Comparison of ENCODE assay signal across 17 cellular contexts in the genomic region with DNA sequence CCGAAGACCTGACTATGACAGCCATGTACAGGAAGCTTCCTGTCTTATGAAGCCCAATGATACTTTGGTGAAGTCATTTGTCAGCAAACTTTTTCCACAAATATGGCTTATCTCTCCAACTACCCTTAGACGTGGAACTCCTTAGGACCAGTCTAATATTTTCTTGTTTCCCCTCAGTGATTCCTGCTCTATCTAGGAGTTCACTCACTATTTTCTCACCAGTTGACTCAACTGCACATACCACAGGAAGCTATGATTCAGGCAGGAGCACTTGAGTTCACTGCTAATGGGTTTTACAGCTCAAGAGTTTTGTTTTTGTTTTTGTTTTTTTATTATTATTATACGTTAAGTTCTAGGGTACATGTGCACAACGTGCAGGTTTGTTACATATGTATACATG.
DNase-seq lines count a peak whose midpoint lies in the region; ATAC-seq and TF ChIP-seq lines count a peak whose summit lies in the region.
"Had no signal": no experiment of that assay in that cellular context is flagged by ENCODE, and none has a peak within 500 bp of the region (broad histone marks: within the 10 kb centered on the region; RNA-seq: fewer than 3 reads in every experiment).

No MANE protein-coding gene starts in this region.

- H3K9me3 Mint-ChIP-seq in activated CD8-positive, alpha-beta T cell treated with anti-CD3 and anti-CD28 coated beads, Interleukin-2, amount 10 ng/mL, durations not matched to agents 7 days and 5 days (ENCODE audit: insufficient read depth) = no peaks in the 10 kb centered on the region

- H3K27me3 Mint-ChIP-seq in activated CD8-positive, alpha-beta T cell treated with anti-CD3 and anti-CD28 coated beads, Interleukin-2, amount 10 ng/mL, durations not matched to agents 7 days and 5 days (ENCODE audit: low read depth) = peaks cover 3% of the 10 kb centered on the region

- TF ChIP-seq CTCF in AG10803 (conservative IDR thresholded peaks at IDR 0.05; ENCODE audit: low read length) = no peak
- TF ChIP-seq CTCF in cardiac fibroblast (IDR thresholded peaks at IDR 0.05; ENCODE audit: low read depth, low read length) = no peak

- H2AK5ac ChIP-seq in mesenchymal stem cell (ENCODE audit: low read length, severe bottlenecking) = no peak overlapping the region

- H3K9ac ChIP-seq in mesenchymal stem cell (ENCODE audit: low read length) (no peak overlapping the region), Karpas-422 (ENCODE audit: low read length) (no peak overlapping the region)

- peaks cover 9 to 38% of the 10 kb centered on the region in 2 experiments for H3K36me3 ChIP-seq in mesenchymal stem cell (ENCODE audit: control insufficient read depth in 1 of 2, insufficient read depth in 2 of 2, low read depth in 1 of 2, low read length in 2 of 2)
- no peaks in the 10 kb centered on the region for H3K36me3 ChIP-seq in Karpas-422 (ENCODE audit: insufficient read depth, low read length)

- H3K23ac ChIP-seq in mesenchymal stem cell (ENCODE audit: low read length in 2 of 2) = no peak overlapping the region

- no peak overlapping the region for H2BK15ac ChIP-seq in mesenchymal stem cell (ENCODE audit: low read depth, poor library complexity, severe bottlenecking)

- no peaks in the 10 kb centered on the region for H3K36me3 Mint-ChIP-seq in activated CD8-positive, alpha-beta T cell treated with anti-CD3 and anti-CD28 coated beads, Interleukin-2, amount 10 ng/mL, durations not matched to agents 7 days and 5 days (ENCODE audit: low read depth)

- H3K79me2 ChIP-seq in Karpas-422 (ENCODE audit: low read length) = no peaks in the 10 kb centered on the region

- H3K4me3 ChIP-seq in AG10803 (ENCODE audit: low read length) (no peak overlapping the region), cardiac fibroblast (replicated peaks in 1 of 2; ENCODE audit: low read depth in 2 of 2, low read length in 2 of 2) (no peak overlapping the region), mesenchymal stem cell (ENCODE audit: insufficient read depth in 1 of 2, low read depth in 1 of 2, low read length in 2 of 2) (no peak overlapping the region), Karpas-422 (ENCODE audit: low read length) (no peak overlapping the region)
- H3K4me3 ChIP-seq: GM12878, K562, upper lobe of right lung had no signal

- H3K9me2 ChIP-seq in Karpas-422 (replicated peaks; ENCODE audit: insufficient read depth, low read length) = no peaks in the 10 kb centered on the region

- peak overlapping the region in 1 of 2 experiments; percentile 82 for H2BK12ac ChIP-seq in mesenchymal stem cell (ENCODE audit: low read length in 2 of 2)

- H3K27me3 ChIP-seq in mesenchymal stem cell (ENCODE audit: control insufficient read depth in 1 of 2, insufficient read depth in 1 of 2, low read length in 2 of 2) = no peaks in the 10 kb centered on the region
- no peaks in the 10 kb centered on the region for H3K27me3 ChIP-seq in Karpas-422 (ENCODE audit: low read length)
- H3K27me3 ChIP-seq: upper lobe of right lung had no signal

- H3K4me1 Mint-ChIP-seq in activated CD8-positive, alpha-beta T cell treated with anti-CD3 and anti-CD28 coated beads, Interleukin-2, amount 10 ng/mL, durations not matched to agents 7 days and 5 days (ENCODE audit: low read depth) = peaks cover 7% of the 10 kb centered on the region
- H3K4me1 Mint-ChIP-seq: B cell had no signal

- no peaks in the 10 kb centered on the region for H3K79me1 ChIP-seq in mesenchymal stem cell (replicated peaks; ENCODE audit: low read length, poor library complexity, severe bottlenecking)

- H3K27ac ChIP-seq in mesenchymal stem cell (ENCODE audit: low read length, poor library complexity, severe bottlenecking) = peak overlapping the region; percentile 13
- no peak overlapping the region for H3K27ac ChIP-seq in Karpas-422 (ENCODE audit: low read length)
- H3K27ac ChIP-seq: upper lobe of right lung had no signal

- CTCF ChIA-PET in activated CD8-positive, alpha-beta T cell treated with anti-CD3 and anti-CD28 coated beads, Interleukin-2, amount 10 ng/mL, durations not matched to agents 7 days and 5 days (lab: Charles Lee) = no interaction called here

- WGBS in mesenchymal stem cell = 40% methylated on average over 2 of the region's 4 CpGs

- H2BK5ac ChIP-seq in mesenchymal stem cell (ENCODE audit: low read depth, low read length, poor library complexity, severe bottlenecking) = no peak overlapping the region

- no peaks in the 10 kb centered on the region for H3K9me3 ChIP-seq in mesenchymal stem cell (ENCODE audit: control insufficient read depth, low read length)
- no peaks in the 10 kb centered on the region for H3K9me3 ChIP-seq in Karpas-422 (ENCODE audit: low read length)
- H3K9me3 ChIP-seq: upper lobe of right lung had no signal

- H2AFZ ChIP-seq in mesenchymal stem cell (ENCODE audit: low read depth, low read length) (no peak overlapping the region), Karpas-422 (ENCODE audit: low read length) (no peak overlapping the region)

- H3K4me3 Mint-ChIP-seq in activated CD8-positive, alpha-beta T cell treated with anti-CD3 and anti-CD28 coated beads, Interleukin-2, amount 10 ng/mL, durations not matched to agents 7 days and 5 days = no peak overlapping the region
- H3K4me3 Mint-ChIP-seq: B cell had no signal

- no peak overlapping the region for H3K4me2 ChIP-seq in mesenchymal stem cell (ENCODE audit: low read length, poor library complexity, severe bottlenecking)
- no peak overlapping the region for H3K4me2 ChIP-seq in Karpas-422 (ENCODE audit: low read depth, low read length, poor library complexity, severe bottlenecking)

- H3K18ac ChIP-seq in mesenchymal stem cell (ENCODE audit: low read depth in 1 of 2, low read length in 2 of 2) = peak overlapping the region in 1 of 2 experiments; percentile 38

- H3K14ac ChIP-seq in mesenchymal stem cell (ENCODE audit: low read length in 2 of 2) = no peak overlapping the region

- no peak overlapping the region for H4K8ac ChIP-seq in mesenchymal stem cell (ENCODE audit: low read length)

- peaks cover 7% of the 10 kb centered on the region for H3K4me1 ChIP-seq in mesenchymal stem cell (ENCODE audit: control insufficient read depth, insufficient read depth, low read depth, low read length)
- peaks cover 7% of the 10 kb centered on the region for H3K4me1 ChIP-seq in Karpas-422 (ENCODE audit: low read length)
- H3K4me1 ChIP-seq: upper lobe of right lung had no signal

- H3K4ac ChIP-seq in mesenchymal stem cell (ENCODE audit: low read depth in 1 of 2, low read length in 2 of 2) = peak overlapping the region; percentile 32 to 50

- H2BK120ac ChIP-seq in mesenchymal stem cell (ENCODE audit: low read depth, low read length) = no peak overlapping the region

- H4K91ac ChIP-seq in mesenchymal stem cell (ENCODE audit: low read length) = no peak overlapping the region

- no peaks in the 10 kb centered on the region for H4K20me1 ChIP-seq in Karpas-422 (ENCODE audit: insufficient read depth, low read depth, low read length)

- ATAC-seq in GM18498 (IDR thresholded peaks at IDR 0.05; ENCODE audit: unreplicated experiment) = no peak
- no peak for ATAC-seq in activated CD8-positive, alpha-beta T cell treated with anti-CD3 and anti-CD28 coated beads, Interleukin-2, amount 10 ng/mL, durations not matched to agents 7 days and 5 days
- ATAC-seq: GM12878, K562, upper lobe of right lung had no signal

- H3K27ac Mint-ChIP-seq in activated CD8-positive, alpha-beta T cell treated with anti-CD3 and anti-CD28 coated beads, Interleukin-2, amount 10 ng/mL, durations not matched to agents 7 days and 5 days = no peak overlapping the region
- H3K27ac Mint-ChIP-seq: B cell had no signal

- POLR2A ChIA-PET in activated CD8-positive, alpha-beta T cell treated with anti-CD3 and anti-CD28 coated beads, Interleukin-2, amount 10 ng/mL, durations not matched to agents 7 days and 5 days (lab: Charles Lee) = no interaction called here

- DNase-seq in AG10803 (ENCODE audit: low read depth) (peak; percentile 69), LHCN-M2 (ENCODE audit: low read depth) (peak; percentile 80), cardiac fibroblast (ENCODE audit: low read depth in 2 of 2) (peak; percentile 70 to 85), mesenchymal stem cell (peak; percentile 87), Karpas-422 (no peak), hippocampal formation (lab: John Stamatoyannopoulos, UW) (no peak)
- no peak for DNase-seq in activated CD8-positive, alpha-beta T cell treated with anti-CD3 and anti-CD28 coated beads, Interleukin-2, amount 10 ng/mL, durations not matched to agents 7 days and 5 days
- DNase-seq: activated naive CD4-positive, alpha-beta T cell; DMS153; NCI-H1694 treated with DMSO at 0.1 percent for 48 hours; NCI-H526; stimulated activated CD4-positive, alpha-beta T cell treated with anti-CD3 and anti-CD28 coated beads, Interleukin-4, amount 100 ng/mL, for 1 hour; upper lobe of right lung had no signal

Comparison
In these comparisons a context has a peak if more than half of its experiments do, and no peak if none do; other contexts are left out.
1. DNase-seq: peak in AG10803 (single experiment), LHCN-M2 (single experiment), cardiac fibroblast (2 of 2) and mesenchymal stem cell (single experiment); none in Karpas-422 (single experiment), hippocampal formation (0 of 2) and activated CD8-positive, alpha-beta T cell treated with anti-CD3 and anti-CD28 coated beads, Interleukin-2, amount 10 ng/mL, durations not matched to agents 7 days and 5 days (single experiment).